Comparison of ENCODE assay signal across 7 cellular contexts in the genomic region with DNA sequence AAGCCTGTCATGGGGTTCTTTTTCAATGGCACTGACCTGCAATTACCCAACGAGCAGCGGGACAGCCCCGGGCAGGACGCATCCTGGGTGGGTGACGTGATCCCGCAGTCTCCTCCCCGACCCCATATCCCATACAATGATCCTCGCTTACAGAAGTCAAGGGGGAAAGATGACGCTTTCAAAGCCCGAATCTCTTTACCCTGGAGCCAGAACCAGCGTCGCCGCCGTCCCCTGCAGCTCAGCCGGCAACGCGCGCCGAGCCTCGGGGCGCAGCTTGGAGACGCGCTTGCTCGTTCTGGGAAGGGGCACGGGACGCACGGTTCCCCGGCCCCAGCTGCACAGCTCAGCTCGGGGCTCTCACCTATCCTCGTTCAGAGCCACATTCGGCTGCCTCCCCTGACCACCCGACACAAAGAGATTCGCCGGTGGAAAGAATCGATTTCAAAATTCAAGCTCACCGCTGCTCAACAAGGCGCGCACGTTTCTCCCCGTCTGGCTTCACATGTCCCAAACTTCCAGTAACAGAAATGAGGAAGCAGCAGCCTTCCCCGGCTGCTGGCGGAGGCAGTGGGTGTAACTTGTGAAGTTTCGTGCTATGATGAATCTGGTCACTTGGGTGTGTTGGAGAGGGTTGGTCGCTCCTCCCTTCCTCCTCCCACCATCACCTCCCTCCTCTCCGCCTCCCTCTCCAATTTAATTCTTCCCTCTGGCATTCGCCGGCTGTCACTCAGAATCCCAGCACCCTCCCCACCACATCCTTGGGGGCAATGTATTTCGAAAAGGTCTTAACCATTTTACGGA. TPM values are rescaled to one million over a fixed set of nuclear protein-coding genes. Genes with fewer than 3 reads are reported as not detected.
DNase-seq lines count a peak whose midpoint lies in the region; ATAC-seq and TF ChIP-seq lines count a peak whose summit lies in the region.

A gene with protein sequence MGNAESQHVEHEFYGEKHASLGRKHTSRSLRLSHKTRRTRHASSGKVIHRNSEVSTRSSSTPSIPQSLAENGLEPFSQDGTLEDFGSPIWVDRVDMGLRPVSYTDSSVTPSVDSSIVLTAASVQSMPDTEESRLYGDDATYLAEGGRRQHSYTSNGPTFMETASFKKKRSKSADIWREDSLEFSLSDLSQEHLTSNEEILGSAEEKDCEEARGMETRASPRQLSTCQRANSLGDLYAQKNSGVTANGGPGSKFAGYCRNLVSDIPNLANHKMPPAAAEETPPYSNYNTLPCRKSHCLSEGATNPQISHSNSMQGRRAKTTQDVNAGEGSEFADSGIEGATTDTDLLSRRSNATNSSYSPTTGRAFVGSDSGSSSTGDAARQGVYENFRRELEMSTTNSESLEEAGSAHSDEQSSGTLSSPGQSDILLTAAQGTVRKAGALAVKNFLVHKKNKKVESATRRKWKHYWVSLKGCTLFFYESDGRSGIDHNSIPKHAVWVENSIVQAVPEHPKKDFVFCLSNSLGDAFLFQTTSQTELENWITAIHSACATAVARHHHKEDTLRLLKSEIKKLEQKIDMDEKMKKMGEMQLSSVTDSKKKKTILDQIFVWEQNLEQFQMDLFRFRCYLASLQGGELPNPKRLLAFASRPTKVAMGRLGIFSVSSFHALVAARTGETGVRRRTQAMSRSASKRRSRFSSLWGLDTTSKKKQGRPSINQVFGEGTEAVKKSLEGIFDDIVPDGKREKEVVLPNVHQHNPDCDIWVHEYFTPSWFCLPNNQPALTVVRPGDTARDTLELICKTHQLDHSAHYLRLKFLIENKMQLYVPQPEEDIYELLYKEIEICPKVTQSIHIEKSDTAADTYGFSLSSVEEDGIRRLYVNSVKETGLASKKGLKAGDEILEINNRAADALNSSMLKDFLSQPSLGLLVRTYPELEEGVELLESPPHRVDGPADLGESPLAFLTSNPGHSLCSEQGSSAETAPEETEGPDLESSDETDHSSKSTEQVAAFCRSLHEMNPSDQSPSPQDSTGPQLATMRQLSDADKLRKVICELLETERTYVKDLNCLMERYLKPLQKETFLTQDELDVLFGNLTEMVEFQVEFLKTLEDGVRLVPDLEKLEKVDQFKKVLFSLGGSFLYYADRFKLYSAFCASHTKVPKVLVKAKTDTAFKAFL (N-terminal part only) (minus strand): TSS at position 582 of the 801 bp plus-strand sequence. CDS start 77,289 bp downstream, outside the sequence.

- H3K9ac ChIP-seq in GM23248 (peak within 1 kb of the TSS; percentile 82), iPS-15b (ENCODE audit: low read depth, low read length) (peak within 1 kb of the TSS; percentile 56)

- no peaks in the 10 kb centered on the region for H3K9me2 ChIP-seq in GM23248 (ENCODE audit: insufficient read depth)

- H3K9me3 ChIP-seq in GM23248 (ENCODE audit: low read depth) (no peaks in the 10 kb centered on the region), iPS-15b (ENCODE audit: control insufficient read depth, insufficient read depth, low read length) (no peaks in the 10 kb centered on the region), gastrocnemius medialis (no peaks in the 10 kb centered on the region)

- peak; percentile 27 to 50 for TF ChIP-seq POLR2A in gastrocnemius medialis (IDR thresholded peaks at IDR 0.05)

- H3K36me3 ChIP-seq in GM23248 (ENCODE audit: low read depth) (no peaks in the 10 kb centered on the region), iPS-15b (ENCODE audit: control insufficient read depth, insufficient read depth, low read length) (no peaks in the 10 kb centered on the region), gastrocnemius medialis (no peaks in the 10 kb centered on the region)

- H3K36me3 Mint-ChIP-seq in brain: no peaks in the 10 kb centered on the region

- H3K27me3 ChIP-seq in GM23248 (replicated peaks; ENCODE audit: insufficient read depth) (no peaks in the 10 kb centered on the region), iPS-15b (ENCODE audit: control insufficient read depth, insufficient read depth, low read length) (no peaks in the 10 kb centered on the region), gastrocnemius medialis (peaks cover 0 to 9% (median 0%) of the 10 kb centered on the region in 3 donors)

- peak within 1 kb of the TSS; percentile 86 for H3K4me3 ChIP-seq in GM23248
- H3K4me3 ChIP-seq in iPS-15b (ENCODE audit: low read depth, low read length): peak within 1 kb of the TSS; percentile 69
- H3K4me3 ChIP-seq in gastrocnemius medialis: peak within 1 kb of the TSS; percentile 24 to 46 (median 42)

- peak within 1 kb of the TSS; percentile 62 for H3K27ac ChIP-seq in GM23248
- H3K27ac ChIP-seq in gastrocnemius medialis: no peak within 1 kb of the TSS

- TF ChIP-seq CTCF in brain (conservative IDR thresholded peaks at IDR 0.05) (no peak), gastrocnemius medialis (IDR thresholded peaks at IDR 0.05 in 4 of 5, conservative IDR thresholded peaks at IDR 0.05 in 1 of 5) (no peak)

- ATAC-seq in gastrocnemius medialis (peak in 1 of 2 donors; percentile 62), HG02763 (IDR thresholded peaks at IDR 0.05; ENCODE audit: unreplicated experiment) (no peak)

- H3K4me3 Mint-ChIP-seq in brain: peak within 1 kb of the TSS; percentile 86 to 93 (median 90)

- peaks cover 6% of the 10 kb centered on the region; the same call in 1 of the 2 replicates for H3K4me1 ChIP-seq in GM23248 (ENCODE audit: insufficient read depth)
- peaks cover 9% of the 10 kb centered on the region for H3K4me1 ChIP-seq in iPS-15b (ENCODE audit: control insufficient read depth, insufficient read depth, low read length)
- H3K4me1 ChIP-seq in gastrocnemius medialis: no peaks in the 10 kb centered on the region

- peaks cover 33% of the 10 kb centered on the region for H3K4me1 Mint-ChIP-seq in brain

- no peaks in the 10 kb centered on the region for H3K9me3 Mint-ChIP-seq in brain

- 1 to 2% methylated on average over 49 of the region's 49 CpGs for WGBS in GM23248 (ENCODE audit: low coverage in 1 of 2, low lambda C conversion rate in 2 of 2, missing lambda C conversion rate in 2 of 2), 2 experiments

- peaks cover 32% of the 10 kb centered on the region; the same call in 1 of the 2 replicates for H3K79me2 ChIP-seq in GM23248 (ENCODE audit: insufficient read depth)

- H2AFZ ChIP-seq in GM23248: peak within 1 kb of the TSS; percentile 85

- no peaks in the 10 kb centered on the region for H3F3A ChIP-seq in GM23248 (ENCODE audit: insufficient read depth)

- peak within 1 kb of the TSS; percentile 89 for H3K4me2 ChIP-seq in GM23248 (ENCODE audit: unreplicated experiment)

- H3K27me3 Mint-ChIP-seq in brain: peaks cover 53% of the 10 kb centered on the region

- H3K27ac Mint-ChIP-seq in brain: peak within 1 kb of the TSS in 3 of 5 experiments; percentile 14 to 54 (median 14)

- DNase-seq in GM23248: peak; percentile 89
- DNase-seq in gastrocnemius medialis: peak; percentile 35 to 51
- no peak for DNase-seq in HCEC 1CT

- in situ Hi-C loops in GM23248 (cut with MboI): no loop called here
- in situ Hi-C loops in gastrocnemius medialis (cut with MboI; ENCODE audit: low sequenced_read_pairs in 4 of 4): no loop called here

- H4K20me1 ChIP-seq in GM23248 (ENCODE audit: insufficient read depth): no peaks in the 10 kb centered on the region

- intact Hi-C loops in gastrocnemius medialis (cut with DNase I; ENCODE audit: low total_unique reads): no loop called here

TF ChIP-seq in PFSK-1, 5 proteins besides CTCF, POLR2A, EP300 and RAD21:
- peak; percentile 79 for TF ChIP-seq POLR2AphosphoS5 (IDR thresholded peaks at IDR 0.05; ENCODE audit: low read depth, low read length)
- 0 out of 2 replicates have a peak, but pooled peaks have one; percentile 12 for TF ChIP-seq SIN3A (IDR thresholded peaks at IDR 0.05; ENCODE audit: borderline replicate concordance, insufficient read depth, low read length)
- no peak for TF ChIP-seq TAF1 (IDR thresholded peaks at IDR 0.05; ENCODE audit: borderline replicate concordance, insufficient read depth, low read length)

RNA-seq across cellular contexts. Expression of the gene that starts here (rescaled TPM):
- total RNA-seq in GM23248 (2014; rRNA removed; shearing (Covaris generic)): 7.6 and 13.2 TPM in 2 replicates
- polyA plus RNA-seq in GM23248 (2016; fragmentation: Nextera tagmentation; extraction: Ambion mirVana): 2.6 and 3.2 TPM in 2 replicates
- 16.6 TPM for polyA plus RNA-seq in PFSK-1 (2012; ENCODE audit: insufficient read length, low read depth)
- polyA plus RNA-seq in brain (ENCODE audit: insufficient read depth, low read depth, low replicate concordance): 47.1 TPM
- 1 to 10 TPM in 2 of 4 donors, under 1 TPM in 2; 0.66 to 3.5 (median 1.0) TPM for total RNA-seq in gastrocnemius medialis

Comparison
In these comparisons a context has a peak if more than half of its experiments do, and no peak if none do; other contexts are left out.
1. RNA of the gene that starts here (polyA plus RNA-seq): 47.1 TPM in brain (single experiment); 2.6 to 3.2 TPM in GM23248; every median in the first group is over 10 times any median in the second.
2. Peak in every context shown above with its lines, with median percentiles within 50 percentile points of each other: H3K4me3 ChIP-seq.